ENCODE assay signal across 19 cellular contexts in genomic region chr6:158834675-158835385, GRCh38. TPM values are rescaled to one million over a fixed set of nuclear protein-coding genes. Genes with fewer than 3 reads are reported as not detected.
DNase-seq lines count a peak whose midpoint lies in the region; ATAC-seq and TF ChIP-seq lines count a peak whose summit lies in the region.
"Had no signal": no experiment of that assay in that cellular context is flagged by ENCODE, and none has a peak within 500 bp of the region (broad histone marks: within the 10 kb centered on the region; RNA-seq: fewer than 3 reads in every experiment).

No MANE protein-coding gene starts in this region.

- H3K4me3 ChIP-seq in endodermal cell (ENCODE audit: low read length), result no peak overlapping the region
- H3K4me3 ChIP-seq in neural progenitor cell, result no peak overlapping the region
- no peak overlapping the region for H3K4me3 ChIP-seq in adrenal gland
- H3K4me3 ChIP-seq: lung, uterus had no signal

- no peak for DNase-seq in stimulated activated naive CD8-positive, alpha-beta T cell treated with anti-CD3 and anti-CD28 coated beads, Interleukin-15, amount 100 ng/mL, for 72 hours
- DNase-seq in endodermal cell (no peak), neural progenitor cell (ENCODE audit: low spot score) (no peak), adrenal gland (no peak), mucosa of gallbladder (ENCODE audit: low spot score) (no peak)
- DNase-seq in activated naive CD4-positive, alpha-beta T cell (lab: John Stamatoyannopoulos, UW), result no peak
- no peak for DNase-seq in activated naive CD4-positive, alpha-beta T cell treated with anti-CD3 and anti-CD28 coated beads, Interleukin-2, amount 50 U/mL, for 16 hours
- DNase-seq: activated CD4-positive, alpha-beta T cell treated with anti-CD3 and anti-CD28 coated beads for 36 hours; activated CD8-positive, alpha-beta memory T cell treated with anti-CD3 and anti-CD28 coated beads, Interleukin-2, amount 50 U/mL, for 4 hours; activated gamma-delta T cell treated with Interleukin-2 at 50 U/mL for 16 hours; anterior cingulate cortex; foreskin melanocyte; NCI-H2081; stimulated activated naive CD4-positive, alpha-beta T cell treated with Interleukin-2 at 50 U/mL for 16 hours; T-helper 9 cell; uterus had no signal

- no peak overlapping the region for H3K9ac ChIP-seq in endodermal cell (ENCODE audit: extremely low read depth, low read length, poor library complexity, severe bottlenecking)
- no peak overlapping the region for H3K9ac ChIP-seq in neural progenitor cell

- no peaks in the 10 kb centered on the region for H3K9me3 Mint-ChIP-seq in stimulated activated naive CD8-positive, alpha-beta T cell treated with anti-CD3 and anti-CD28 coated beads, Interleukin-15, Interleukin-2, amounts not matched to agents 100 ng/mL and 50 ng/mL, for 24 hours
- no peaks in the 10 kb centered on the region for H3K9me3 Mint-ChIP-seq in stimulated activated naive CD8-positive, alpha-beta T cell treated with anti-CD3 and anti-CD28 coated beads, Interleukin-15, amount 100 ng/mL, for 72 hours
- no peaks in the 10 kb centered on the region for H3K9me3 Mint-ChIP-seq in endodermal cell
- peaks cover 3% of the 10 kb centered on the region for H3K9me3 Mint-ChIP-seq in neural progenitor cell
- H3K9me3 Mint-ChIP-seq: nephron had no signal

- H3K27me3 Mint-ChIP-seq in stimulated activated naive CD8-positive, alpha-beta T cell treated with anti-CD3 and anti-CD28 coated beads, Interleukin-15, Interleukin-2, amounts not matched to agents 100 ng/mL and 50 ng/mL, for 24 hours, result no peaks in the 10 kb centered on the region
- no peaks in the 10 kb centered on the region for H3K27me3 Mint-ChIP-seq in stimulated activated naive CD8-positive, alpha-beta T cell treated with anti-CD3 and anti-CD28 coated beads, Interleukin-15, amount 100 ng/mL, for 72 hours
- H3K27me3 Mint-ChIP-seq in endodermal cell (ENCODE audit: insufficient read depth) (no peaks in the 10 kb centered on the region), neural progenitor cell (ENCODE audit: insufficient read depth, low read depth) (peaks cover 3% of the 10 kb centered on the region)

- 93 to 98% methylated on average over 8 to 9 of the region's 9 CpGs for WGBS in endodermal cell (ENCODE audit: insufficient coverage in 1 of 2, insufficient read length in 1 of 2), 2 experiments
- WGBS in adrenal gland, 4 donors, result 79 to 85% (median 82%) methylated on average over 9 of the region's 9 CpGs

- no peaks in the 10 kb centered on the region for H3K36me3 Mint-ChIP-seq in stimulated activated naive CD8-positive, alpha-beta T cell treated with anti-CD3 and anti-CD28 coated beads, Interleukin-15, Interleukin-2, amounts not matched to agents 100 ng/mL and 50 ng/mL, for 24 hours (ENCODE audit: low read depth)
- no peaks in the 10 kb centered on the region for H3K36me3 Mint-ChIP-seq in endodermal cell (ENCODE audit: low read depth)
- no peaks in the 10 kb centered on the region for H3K36me3 Mint-ChIP-seq in neural progenitor cell

- peak overlapping the region; percentile 1 for H3K27ac Mint-ChIP-seq in stimulated activated naive CD8-positive, alpha-beta T cell treated with anti-CD3 and anti-CD28 coated beads, Interleukin-15, Interleukin-2, amounts not matched to agents 100 ng/mL and 50 ng/mL, for 24 hours
- H3K27ac Mint-ChIP-seq in stimulated activated naive CD8-positive, alpha-beta T cell treated with anti-CD3 and anti-CD28 coated beads, Interleukin-15, amount 100 ng/mL, for 72 hours, result peak overlapping the region in 1 of 2 donors; percentile 47
- H3K27ac Mint-ChIP-seq in endodermal cell (peak overlapping the region; percentile 95), neural progenitor cell (peak overlapping the region; percentile 84)
- H3K27ac Mint-ChIP-seq: activated CD4-positive, alpha-beta T cell treated with anti-CD3 and anti-CD28 coated beads for 36 hours had no signal

- H3K79me2 ChIP-seq in neural progenitor cell (ENCODE audit: low read depth), result no peaks in the 10 kb centered on the region

- intact Hi-C loops in adrenal gland (cut with DNase I), result no loop called here

- no peak for TF ChIP-seq POLR2A in adrenal gland (IDR thresholded peaks at IDR 0.05)

- no peaks in the 10 kb centered on the region for H3F3A ChIP-seq in neural progenitor cell (ENCODE audit: low read depth)

- no peak for ATAC-seq in stimulated activated naive CD8-positive, alpha-beta T cell treated with anti-CD3 and anti-CD28 coated beads, Interleukin-15, amount 100 ng/mL, for 72 hours
- ATAC-seq: activated CD4-positive, alpha-beta T cell treated with anti-CD3 and anti-CD28 coated beads for 36 hours had no signal

- no peak overlapping the region for H3K27ac ChIP-seq in endodermal cell (ENCODE audit: low read depth, low read length)
- no peak overlapping the region for H3K27ac ChIP-seq in neural progenitor cell
- no peak overlapping the region for H3K27ac ChIP-seq in adrenal gland
- H3K27ac ChIP-seq: uterus had no signal

- H3K27me3 ChIP-seq in endodermal cell (ENCODE audit: control insufficient read depth, insufficient read depth, low read length, poor library complexity, severe bottlenecking) (no peaks in the 10 kb centered on the region), neural progenitor cell (no peaks in the 10 kb centered on the region), adrenal gland (no peaks in the 10 kb centered on the region)
- H3K27me3 ChIP-seq: uterus had no signal

- H3K9me3 ChIP-seq in endodermal cell (ENCODE audit: control insufficient read depth, low read length) (no peaks in the 10 kb centered on the region), neural progenitor cell (ENCODE audit: low read depth) (no peaks in the 10 kb centered on the region), adrenal gland (replicated peaks in 1 of 3) (no peaks in the 10 kb centered on the region)
- H3K9me3 ChIP-seq: uterus had no signal

- TF ChIP-seq CTCF in endodermal cell (conservative IDR thresholded peaks at IDR 0.05) (no peak), neural progenitor cell (IDR thresholded peaks at IDR 0.05) (no peak), adrenal gland (IDR thresholded peaks at IDR 0.05) (no peak)

- H3K4me3 Mint-ChIP-seq in stimulated activated naive CD8-positive, alpha-beta T cell treated with anti-CD3 and anti-CD28 coated beads, Interleukin-15, Interleukin-2, amounts not matched to agents 100 ng/mL and 50 ng/mL, for 24 hours, result no peak overlapping the region
- no peak overlapping the region for H3K4me3 Mint-ChIP-seq in stimulated activated naive CD8-positive, alpha-beta T cell treated with anti-CD3 and anti-CD28 coated beads, Interleukin-15, amount 100 ng/mL, for 72 hours
- H3K4me3 Mint-ChIP-seq in endodermal cell (peak overlapping the region; percentile 8), neural progenitor cell (no peak overlapping the region)
- H3K4me3 Mint-ChIP-seq: activated CD4-positive, alpha-beta T cell treated with anti-CD3 and anti-CD28 coated beads for 36 hours; nephron had no signal

- H3K4me1 ChIP-seq in endodermal cell (ENCODE audit: control insufficient read depth, insufficient read depth, low read length), result peaks cover 2% of the 10 kb centered on the region
- peaks cover 4% of the 10 kb centered on the region for H3K4me1 ChIP-seq in neural progenitor cell
- H3K4me1 ChIP-seq in adrenal gland (replicated peaks in 1 of 2), result no peaks in the 10 kb centered on the region
- H3K4me1 ChIP-seq: uterus had no signal

- no peak overlapping the region for H3K4me2 ChIP-seq in neural progenitor cell

- no peaks in the 10 kb centered on the region for H4K20me1 ChIP-seq in neural progenitor cell (ENCODE audit: low read depth)

- H3K36me3 ChIP-seq in endodermal cell (ENCODE audit: control insufficient read depth, insufficient read depth, low read length), result no peaks in the 10 kb centered on the region
- no peaks in the 10 kb centered on the region for H3K36me3 ChIP-seq in neural progenitor cell
- no peaks in the 10 kb centered on the region for H3K36me3 ChIP-seq in adrenal gland (replicated peaks in 1 of 2)
- H3K36me3 ChIP-seq: uterus had no signal

- H3K4me1 Mint-ChIP-seq in stimulated activated naive CD8-positive, alpha-beta T cell treated with anti-CD3 and anti-CD28 coated beads, Interleukin-15, Interleukin-2, amounts not matched to agents 100 ng/mL and 50 ng/mL, for 24 hours (ENCODE audit: low read depth), result peaks cover 10% of the 10 kb centered on the region
- H3K4me1 Mint-ChIP-seq in stimulated activated naive CD8-positive, alpha-beta T cell treated with anti-CD3 and anti-CD28 coated beads, Interleukin-15, amount 100 ng/mL, for 72 hours, result no peaks in the 10 kb centered on the region
- peaks cover 15% of the 10 kb centered on the region for H3K4me1 Mint-ChIP-seq in endodermal cell
- H3K4me1 Mint-ChIP-seq in neural progenitor cell, result peaks cover 21% of the 10 kb centered on the region
- H3K4me1 Mint-ChIP-seq: activated CD4-positive, alpha-beta T cell treated with anti-CD3 and anti-CD28 coated beads for 36 hours had no signal

- H2AFZ ChIP-seq in neural progenitor cell (replicated peaks), result no peak overlapping the region

RNA-seq across cellular contexts. Expression of gene EZR, which starts 15.7 kb away (rescaled TPM):
- total RNA-seq in endodermal cell, result 100 to 1,000 TPM; 145 to 209 TPM
- polyA plus RNA-seq in endodermal cell (2013, experiment 1 of 2), result 118 TPM
- polyA plus RNA-seq in endodermal cell (2013, experiment 2 of 2), result 115 TPM
- total RNA-seq in neural progenitor cell (ENCODE audit: low replicate concordance), result 52.0 and 61.4 TPM in 2 replicates
- total RNA-seq in adrenal gland, result 100 to 1,000 TPM; 215 to 476 (median 409) TPM
- 100 to 1,000 TPM in 2 of 3 donors, 10 to 100 TPM in 1; 80.3 to 355 (median 132) TPM for polyA plus RNA-seq in adrenal gland
- 297 TPM for total RNA-seq in mucosa of gallbladder
